ENCODE assay signal across 17 cellular contexts in the genomic region with DNA sequence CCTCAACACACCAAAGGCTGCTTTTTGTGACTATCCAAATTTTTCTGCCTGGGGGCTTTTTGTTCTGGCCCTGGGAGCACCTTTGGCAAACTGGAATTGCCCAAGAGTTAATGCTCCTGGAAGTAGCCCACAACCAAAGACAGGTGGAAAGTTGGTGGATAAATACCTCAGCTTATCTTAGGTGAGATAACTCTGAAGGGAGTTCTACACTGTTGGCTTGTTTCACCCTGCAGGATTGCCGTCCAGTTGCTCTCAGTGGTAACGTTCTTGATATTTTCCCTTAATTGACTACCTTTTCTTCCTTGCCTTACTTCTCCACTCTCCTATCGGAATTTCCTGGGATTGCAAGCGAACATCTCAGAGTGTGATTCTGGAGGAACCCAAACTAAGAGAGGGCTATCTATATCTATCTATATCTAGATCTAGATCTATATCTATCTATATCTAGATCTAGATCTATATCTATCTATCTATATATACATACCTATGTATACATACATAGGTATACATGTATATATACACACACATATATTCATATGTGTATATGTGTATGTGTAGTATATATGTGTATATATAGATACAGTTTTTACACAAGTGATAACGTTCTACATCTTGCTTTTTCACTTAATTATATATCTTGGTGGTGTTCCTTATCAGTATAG.
A peak's percentile ranks its signal among the peaks of the same experiment; 100 is the strongest.
DNase-seq lines count a peak whose midpoint lies in the region; FAIRE-seq lines count a peak whose summit lies in the region.
"Had no signal": no experiment of that assay in that cellular context is flagged by ENCODE, and none has a peak within 500 bp of the region (broad histone marks: within the 10 kb centered on the region; RNA-seq: fewer than 3 reads in every experiment).

No MANE protein-coding gene starts in this region.

- DNase-seq in caudate nucleus (lab: John Stamatoyannopoulos, UW) (no peak), frontal cortex (ENCODE audit: low spot score in 2 of 2) (no peak), substantia nigra (lab: John Stamatoyannopoulos, UW) (no peak), globus pallidus (ENCODE audit: low spot score) (no peak), AML-193 (lab: John Stamatoyannopoulos, UW) (no peak)
- no peak for DNase-seq in activated effector memory CD4-positive, alpha-beta T cell treated with Interleukin-2 at 50 U/mL for 16 hours
- DNase-seq: ACHN; CD4-positive, alpha-beta T cell; DMS79 treated with DMSO at 0.1 percent for 48 hours; H9; IMR-90 had no signal

- peak overlapping the region; percentile 89 for H3K27ac ChIP-seq in caudate nucleus (ENCODE audit: low read depth, low read length)
- H3K27ac ChIP-seq in substantia nigra (ENCODE audit: low read depth, low read length, poor library complexity, severe bottlenecking) = peak overlapping the region; percentile 94
- H3K27ac ChIP-seq: C4-2B had no signal

- peak; percentile 81 for FAIRE-seq in frontal cortex (lab: Jason Lieb, UNC)
- FAIRE-seq: A204.1, GM12891, GM19239, H1, HTR-8/SVneo had no signal
